Comparison of ENCODE assay signal across 23 cellular contexts in genomic region chr14:70087380-70087697, GRCh38.
"Had no signal": no experiment of that assay in that cellular context is flagged by ENCODE, and none has a peak within 500 bp of the region (broad histone marks: within the 10 kb centered on the region; RNA-seq: fewer than 3 reads in every experiment).

No MANE protein-coding gene starts in this region.

- H3K4me1 Mint-ChIP-seq: activated CD4-positive, alpha-beta T cell treated with anti-CD3 and anti-CD28 coated beads, Interleukin-2, amount 10 ng/mL, durations not matched to agents 24 days and 14 days; activated naive CD8-positive, alpha-beta T cell treated with anti-CD3 and anti-CD28 coated beads for 36 hours; activated T-helper 17 cell treated with anti-CD3 and anti-CD28 coated beads, Interleukin-2, amount 50 U/mL, for 72 hours had no signal

- H3K36me3 Mint-ChIP-seq: activated naive CD8-positive, alpha-beta T cell treated with anti-CD3 and anti-CD28 coated beads for 36 hours had no signal

- H3K9me3 Mint-ChIP-seq: activated CD4-positive, alpha-beta T cell treated with anti-CD3 and anti-CD28 coated beads, Interleukin-2, amount 10 ng/mL, durations not matched to agents 24 days and 14 days; activated CD8-positive, alpha-beta T cell treated with anti-CD3 and anti-CD28 coated beads for 36 hours; activated naive CD8-positive, alpha-beta T cell treated with anti-CD3 and anti-CD28 coated beads for 36 hours; activated T-cell treated with anti-CD3 and anti-CD28 coated beads, Interleukin-2, amount 50 U/mL, for 72 hours; activated T-helper 17 cell treated with anti-CD3 and anti-CD28 coated beads, Interleukin-2, amount 50 U/mL, for 72 hours had no signal

- H3K4me3 Mint-ChIP-seq: activated CD4-positive, alpha-beta T cell treated with anti-CD3 and anti-CD28 coated beads, Interleukin-2, amount 10 ng/mL, durations not matched to agents 24 days and 14 days; activated CD8-positive, alpha-beta T cell treated with anti-CD3 and anti-CD28 coated beads for 36 hours; activated naive CD8-positive, alpha-beta T cell treated with anti-CD3 and anti-CD28 coated beads for 36 hours; activated T-cell treated with anti-CD3 and anti-CD28 coated beads, Interleukin-2, amount 50 U/mL, for 72 hours; activated T-helper 17 cell treated with anti-CD3 and anti-CD28 coated beads, Interleukin-2, amount 50 U/mL, for 72 hours had no signal

- H3K27me3 ChIP-seq: brain microvascular endothelial cell had no signal

- H3K27ac ChIP-seq: brain microvascular endothelial cell had no signal

- H3K36me3 ChIP-seq: brain microvascular endothelial cell had no signal

- ATAC-seq: activated CD8-positive, alpha-beta T cell treated with anti-CD3 and anti-CD28 coated beads for 36 hours; activated T-cell treated with anti-CD3 and anti-CD28 coated beads, Interleukin-2, amount 50 U/mL, for 72 hours; activated T-helper 17 cell treated with anti-CD3 and anti-CD28 coated beads, Interleukin-2, amount 50 U/mL, for 72 hours; Right ventricle myocardium inferior had no signal

- DNase-seq: activated CD4-positive, alpha-beta T cell treated with anti-CD3 and anti-CD28 coated beads, Interleukin-2, amount 50 U/mL, for 4 hours; activated effector memory CD4-positive, alpha-beta T cell treated with anti-CD3 and anti-CD28 coated beads, Interleukin-2, amount 50 U/mL, for 16 hours; activated naive CD4-positive, alpha-beta T cell; activated naive CD4-positive, alpha-beta T cell treated with anti-CD3 and anti-CD28 coated beads, Interleukin-2, amount 50 U/mL, for 16 hours; activated naive CD8-positive, alpha-beta T cell treated with anti-CD3 and anti-CD28 coated beads for 36 hours; activated T-cell treated with anti-CD3 and anti-CD28 coated beads, Interleukin-2, amount 50 U/mL, for 1 hour; amniotic stem cell; aorta; central memory CD4-positive, alpha-beta T cell; NCI-H1048; NCI-H1436 treated with DMSO at 0.1 percent for 48 hours; NCI-H2029 treated with DMSO at 0.1 percent for 48 hours; NCI-H2107; NCI-H2171; NCI-H510A; NK-92 treated with Interleukin-12 subunit alpha and Interleukin-12 subunit beta, amount 100 ng/mL, for 24 hours; T-helper 9 cell had no signal

- H3K27ac Mint-ChIP-seq: activated CD4-positive, alpha-beta T cell treated with anti-CD3 and anti-CD28 coated beads, Interleukin-2, amount 10 ng/mL, durations not matched to agents 24 days and 14 days; activated CD8-positive, alpha-beta T cell treated with anti-CD3 and anti-CD28 coated beads for 36 hours; activated naive CD8-positive, alpha-beta T cell treated with anti-CD3 and anti-CD28 coated beads for 36 hours; activated T-cell treated with anti-CD3 and anti-CD28 coated beads, Interleukin-2, amount 50 U/mL, for 72 hours; activated T-helper 17 cell treated with anti-CD3 and anti-CD28 coated beads, Interleukin-2, amount 50 U/mL, for 72 hours had no signal
